In the genomic region with DNA sequence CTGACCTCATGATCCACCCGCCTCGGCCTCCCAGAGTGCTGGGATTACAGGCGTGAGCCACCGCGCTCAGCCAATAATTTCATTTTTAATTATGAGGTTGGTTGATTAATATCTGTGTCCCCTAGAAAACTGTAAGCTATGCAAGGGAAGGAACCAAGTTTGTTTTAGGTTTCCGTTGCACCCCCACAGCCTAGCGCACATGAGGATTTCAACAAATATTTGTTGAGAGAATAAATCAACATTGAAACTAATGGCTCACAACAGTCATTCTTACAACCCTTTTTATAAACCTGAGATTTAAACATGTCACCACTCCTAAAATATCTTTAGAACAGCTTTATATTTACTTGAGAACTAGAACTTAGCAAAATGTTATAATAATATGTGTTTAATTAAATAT, we compare ENCODE assay signal across 1 cellular context.
TF ChIP-seq lines count a peak whose summit lies in the region.

No MANE protein-coding gene starts in this region.

TF ChIP-seq in liver, 16 proteins besides CTCF, POLR2A, EP300 and RAD21 (continued from another document):
- TF ChIP-seq, protein P1, sequence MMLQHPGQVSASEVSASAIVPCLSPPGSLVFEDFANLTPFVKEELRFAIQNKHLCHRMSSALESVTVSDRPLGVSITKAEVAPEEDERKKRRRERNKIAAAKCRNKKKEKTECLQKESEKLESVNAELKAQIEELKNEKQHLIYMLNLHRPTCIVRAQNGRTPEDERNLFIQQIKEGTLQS (IDR thresholded peaks at IDR 0.05): no peak
- TF ChIP-seq, protein P2, sequence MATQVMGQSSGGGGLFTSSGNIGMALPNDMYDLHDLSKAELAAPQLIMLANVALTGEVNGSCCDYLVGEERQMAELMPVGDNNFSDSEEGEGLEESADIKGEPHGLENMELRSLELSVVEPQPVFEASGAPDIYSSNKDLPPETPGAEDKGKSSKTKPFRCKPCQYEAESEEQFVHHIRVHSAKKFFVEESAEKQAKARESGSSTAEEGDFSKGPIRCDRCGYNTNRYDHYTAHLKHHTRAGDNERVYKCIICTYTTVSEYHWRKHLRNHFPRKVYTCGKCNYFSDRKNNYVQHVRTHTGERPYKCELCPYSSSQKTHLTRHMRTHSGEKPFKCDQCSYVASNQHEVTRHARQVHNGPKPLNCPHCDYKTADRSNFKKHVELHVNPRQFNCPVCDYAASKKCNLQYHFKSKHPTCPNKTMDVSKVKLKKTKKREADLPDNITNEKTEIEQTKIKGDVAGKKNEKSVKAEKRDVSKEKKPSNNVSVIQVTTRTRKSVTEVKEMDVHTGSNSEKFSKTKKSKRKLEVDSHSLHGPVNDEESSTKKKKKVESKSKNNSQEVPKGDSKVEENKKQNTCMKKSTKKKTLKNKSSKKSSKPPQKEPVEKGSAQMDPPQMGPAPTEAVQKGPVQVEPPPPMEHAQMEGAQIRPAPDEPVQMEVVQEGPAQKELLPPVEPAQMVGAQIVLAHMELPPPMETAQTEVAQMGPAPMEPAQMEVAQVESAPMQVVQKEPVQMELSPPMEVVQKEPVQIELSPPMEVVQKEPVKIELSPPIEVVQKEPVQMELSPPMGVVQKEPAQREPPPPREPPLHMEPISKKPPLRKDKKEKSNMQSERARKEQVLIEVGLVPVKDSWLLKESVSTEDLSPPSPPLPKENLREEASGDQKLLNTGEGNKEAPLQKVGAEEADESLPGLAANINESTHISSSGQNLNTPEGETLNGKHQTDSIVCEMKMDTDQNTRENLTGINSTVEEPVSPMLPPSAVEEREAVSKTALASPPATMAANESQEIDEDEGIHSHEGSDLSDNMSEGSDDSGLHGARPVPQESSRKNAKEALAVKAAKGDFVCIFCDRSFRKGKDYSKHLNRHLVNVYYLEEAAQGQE (IDR thresholded peaks at IDR 0.05): no peak
